ENCODE assay signal across 20 cellular contexts in genomic region chr18:43341014-43341413, GRCh38.
DNase-seq lines count a peak whose midpoint lies in the region; ATAC-seq and TF ChIP-seq lines count a peak whose summit lies in the region.
"Had no signal": no experiment of that assay in that cellular context is flagged by ENCODE, and none has a peak within 500 bp of the region (broad histone marks: within the 10 kb centered on the region; RNA-seq: fewer than 3 reads in every experiment).

No MANE protein-coding gene starts in this region.

- H3K9me3 ChIP-seq in stomach, result no peaks in the 10 kb centered on the region
- H3K9me3 ChIP-seq: A549, Caco-2 had no signal

- ATAC-seq in activated naive CD8-positive, alpha-beta T cell treated with anti-CD3 and anti-CD28 coated beads, Interleukin-2, amount 50 U/mL, for 24 hours, result no peak
- no peak for ATAC-seq in GM23338
- ATAC-seq in GM19035 (IDR thresholded peaks at IDR 0.05; ENCODE audit: unreplicated experiment), result no peak
- ATAC-seq: A549; CD8-positive, alpha-beta T cell had no signal

- H3K4me3 ChIP-seq in GM23338, result no peak overlapping the region
- H3K4me3 ChIP-seq in stomach, result no peak overlapping the region
- H3K4me3 ChIP-seq: A549; BLaER1 treated with 17β-estradiol and CSF1 and Interleukin-3, amounts not matched to agents 10 nM and 100 nM had no signal

- H3K9me2 ChIP-seq in GM23338 (ENCODE audit: insufficient read depth), result no peaks in the 10 kb centered on the region

- 67 to 81% (median 78%) methylated on average over 3 of the region's 3 CpGs for WGBS in stomach, 5 donors

- intact Hi-C loops in stomach (cut with DNase I; ENCODE audit: low total_unique reads), result no loop called here

- H3K4me2 ChIP-seq in GM23338, result no peak overlapping the region
- H3K4me2 ChIP-seq: A549; BLaER1 treated with 17β-estradiol and CSF1 and Interleukin-3, amounts not matched to agents 10 nM and 100 nM had no signal

- no peaks in the 10 kb centered on the region for H3K27me3 ChIP-seq in GM23338 (ENCODE audit: insufficient read depth)
- no peaks in the 10 kb centered on the region for H3K27me3 ChIP-seq in stomach
- H3K27me3 ChIP-seq: BLaER1 treated with 17β-estradiol and CSF1 and Interleukin-3, amounts not matched to agents 10 nM and 100 nM had no signal

- H3K27ac ChIP-seq in GM23338 (ENCODE audit: low read depth) (no peak overlapping the region), stomach (no peak overlapping the region)
- H3K27ac ChIP-seq: 22Rv1; A549; BLaER1 treated with 17β-estradiol and CSF1 and Interleukin-3, amounts not matched to agents 10 nM and 100 nM; C4-2B had no signal

- no peak overlapping the region for H3K27ac Mint-ChIP-seq in activated naive CD8-positive, alpha-beta T cell treated with anti-CD3 and anti-CD28 coated beads for 36 hours
- no peak overlapping the region for H3K27ac Mint-ChIP-seq in activated naive CD8-positive, alpha-beta T cell treated with anti-CD3 and anti-CD28 coated beads, Interleukin-2, amount 50 U/mL, for 24 hours
- H3K27ac Mint-ChIP-seq in GM23338 (0 out of 2 replicates have a peak overlapping the region, but pooled peaks have one; percentile 41), mesothelial cell of epicardium (no peak overlapping the region)
- H3K27ac Mint-ChIP-seq: B cell; CD4-positive, alpha-beta T cell; CD8-positive, alpha-beta T cell had no signal

- H3K27me3 Mint-ChIP-seq in activated naive CD8-positive, alpha-beta T cell treated with anti-CD3 and anti-CD28 coated beads for 36 hours, result no peaks in the 10 kb centered on the region
- H3K27me3 Mint-ChIP-seq in activated naive CD8-positive, alpha-beta T cell treated with anti-CD3 and anti-CD28 coated beads, Interleukin-2, amount 50 U/mL, for 24 hours, result no peaks in the 10 kb centered on the region
- H3K27me3 Mint-ChIP-seq in GM23338 (ENCODE audit: insufficient read depth, low read depth, poor library complexity) (no peaks in the 10 kb centered on the region), mesothelial cell of epicardium (ENCODE audit: low read depth) (peaks cover 2% of the 10 kb centered on the region)
- H3K27me3 Mint-ChIP-seq: B cell; CD4-positive, alpha-beta T cell had no signal

- no peaks in the 10 kb centered on the region for H3K4me1 Mint-ChIP-seq in activated naive CD8-positive, alpha-beta T cell treated with anti-CD3 and anti-CD28 coated beads for 36 hours
- no peaks in the 10 kb centered on the region for H3K4me1 Mint-ChIP-seq in activated naive CD8-positive, alpha-beta T cell treated with anti-CD3 and anti-CD28 coated beads, Interleukin-2, amount 50 U/mL, for 24 hours
- H3K4me1 Mint-ChIP-seq in GM23338, result no peaks in the 10 kb centered on the region
- no peaks in the 10 kb centered on the region for H3K4me1 Mint-ChIP-seq in mesothelial cell of epicardium
- H3K4me1 Mint-ChIP-seq: B cell had no signal

- DNase-seq in activated naive CD8-positive, alpha-beta T cell treated with anti-CD3 and anti-CD28 coated beads for 36 hours, result no peak
- DNase-seq in activated naive CD8-positive, alpha-beta T cell treated with anti-CD3 and anti-CD28 coated beads, Interleukin-2, amount 50 U/mL, for 24 hours, result no peak
- DNase-seq in GM23338 (ENCODE audit: low spot score) (no peak), mucosa of gallbladder (ENCODE audit: low spot score) (peak; percentile 56), stomach (peak; percentile 28), mesothelial cell of epicardium (ENCODE audit: low spot score in 2 of 2, unreplicated experiment in 2 of 2) (no peak)
- no peak for DNase-seq in activated naive CD4-positive, alpha-beta T cell (lab: John Stamatoyannopoulos, UW)
- DNase-seq: AML-193; Caco-2; Calu3; CD4-positive, alpha-beta T cell; CD8-positive, alpha-beta T cell; DMS79 treated with DMSO at 0.1 percent for 48 hours; GF-D8 had no signal

- H2AFZ ChIP-seq in GM23338, result no peak overlapping the region

- H3K79me2 ChIP-seq in GM23338 (replicated peaks; ENCODE audit: insufficient read depth), result no peaks in the 10 kb centered on the region

- H3F3A ChIP-seq in GM23338 (replicated peaks; ENCODE audit: low read depth), result no peaks in the 10 kb centered on the region

- H4K20me1 ChIP-seq in GM23338 (replicated peaks; ENCODE audit: insufficient read depth), result no peaks in the 10 kb centered on the region
- H4K20me1 ChIP-seq: BLaER1 treated with 17β-estradiol and CSF1 and Interleukin-3, amounts not matched to agents 10 nM and 100 nM had no signal

- peak overlapping the region; percentile 11 for H3K4me3 Mint-ChIP-seq in activated naive CD8-positive, alpha-beta T cell treated with anti-CD3 and anti-CD28 coated beads for 36 hours
- no peak overlapping the region for H3K4me3 Mint-ChIP-seq in activated naive CD8-positive, alpha-beta T cell treated with anti-CD3 and anti-CD28 coated beads, Interleukin-2, amount 50 U/mL, for 24 hours
- H3K4me3 Mint-ChIP-seq in GM23338 (no peak overlapping the region), mesothelial cell of epicardium (no peak overlapping the region)
- H3K4me3 Mint-ChIP-seq: B cell; CD4-positive, alpha-beta T cell; CD8-positive, alpha-beta T cell had no signal

- H3K4me1 ChIP-seq in GM23338 (ENCODE audit: insufficient read depth) (no peaks in the 10 kb centered on the region), stomach (no peaks in the 10 kb centered on the region)
- H3K4me1 ChIP-seq: A549; BLaER1 treated with 17β-estradiol and CSF1 and Interleukin-3, amounts not matched to agents 10 nM and 100 nM; Caco-2 had no signal

- H3K36me3 Mint-ChIP-seq in activated naive CD8-positive, alpha-beta T cell treated with anti-CD3 and anti-CD28 coated beads for 36 hours, result no peaks in the 10 kb centered on the region
- no peaks in the 10 kb centered on the region for H3K36me3 Mint-ChIP-seq in activated naive CD8-positive, alpha-beta T cell treated with anti-CD3 and anti-CD28 coated beads, Interleukin-2, amount 50 U/mL, for 24 hours (ENCODE audit: low read depth)
- H3K36me3 Mint-ChIP-seq in GM23338 (ENCODE audit: low read depth), result peaks cover 20% of the 10 kb centered on the region
- H3K36me3 Mint-ChIP-seq in mesothelial cell of epicardium, result peaks cover 11% of the 10 kb centered on the region
- H3K36me3 Mint-ChIP-seq: CD8-positive, alpha-beta T cell had no signal

- 0 out of 2 replicates have a peak, but pooled peaks cover 12% of the 10 kb centered on the region for H3K36me3 ChIP-seq in GM23338 (ENCODE audit: insufficient read depth)
- no peaks in the 10 kb centered on the region for H3K36me3 ChIP-seq in stomach
- H3K36me3 ChIP-seq: BLaER1 treated with 17β-estradiol and CSF1 and Interleukin-3, amounts not matched to agents 10 nM and 100 nM had no signal

- TF ChIP-seq POLR2A in stomach (IDR thresholded peaks at IDR 0.05), result no peak

- no peak for TF ChIP-seq CTCF in GM23338 (conservative IDR thresholded peaks at IDR 0.05; ENCODE audit: low read depth in 2 of 2)
- TF ChIP-seq CTCF in stomach (IDR thresholded peaks at IDR 0.05), result no peak
- TF ChIP-seq CTCF in mesothelial cell of epicardium (IDR thresholded peaks at IDR 0.05; ENCODE audit: unreplicated experiment), result no peak

- H3K9me3 Mint-ChIP-seq in activated naive CD8-positive, alpha-beta T cell treated with anti-CD3 and anti-CD28 coated beads for 36 hours, result peaks cover 6% of the 10 kb centered on the region
- H3K9me3 Mint-ChIP-seq in activated naive CD8-positive, alpha-beta T cell treated with anti-CD3 and anti-CD28 coated beads, Interleukin-2, amount 50 U/mL, for 24 hours, result peaks cover 18% of the 10 kb centered on the region
- H3K9me3 Mint-ChIP-seq in GM23338, result peaks cover 26% of the 10 kb centered on the region
- peaks cover 25% of the 10 kb centered on the region for H3K9me3 Mint-ChIP-seq in mesothelial cell of epicardium

- TF ChIP-seq EP300 in stomach (IDR thresholded peaks at IDR 0.05), result no peak

TF ChIP-seq in GM23338, 12 proteins besides CTCF, POLR2A, EP300 and RAD21 (continues in another document):
- TF ChIP-seq JUNB (IDR thresholded peaks at IDR 0.05; ENCODE audit: unreplicated experiment) (no peak), EZH2phosphoT487 (IDR thresholded peaks at IDR 0.05; ENCODE audit: unreplicated experiment) (no peak), ZNF331 (CRISPR knock-in tag; IDR thresholded peaks at IDR 0.05; ENCODE audit: low read depth) (no peak), ZNF114 (CRISPR knock-in tag; IDR thresholded peaks at IDR 0.05) (no peak)

Comparison
In these comparisons a context has a peak if more than half of its experiments do, and no peak if none do; other contexts are left out.
1. DNase-seq: peak in mucosa of gallbladder (single experiment) and stomach (single experiment); none in activated naive CD8-positive, alpha-beta T cell treated with anti-CD3 and anti-CD28 coated beads for 36 hours (single experiment), activated naive CD8-positive, alpha-beta T cell treated with anti-CD3 and anti-CD28 coated beads, Interleukin-2, amount 50 U/mL, for 24 hours (single experiment), GM23338 (single experiment), activated naive CD4-positive, alpha-beta T cell (0 of 4) and mesothelial cell of epicardium (0 of 2).